1 cellular context compared by ENCODE assay signal in the genomic region with DNA sequence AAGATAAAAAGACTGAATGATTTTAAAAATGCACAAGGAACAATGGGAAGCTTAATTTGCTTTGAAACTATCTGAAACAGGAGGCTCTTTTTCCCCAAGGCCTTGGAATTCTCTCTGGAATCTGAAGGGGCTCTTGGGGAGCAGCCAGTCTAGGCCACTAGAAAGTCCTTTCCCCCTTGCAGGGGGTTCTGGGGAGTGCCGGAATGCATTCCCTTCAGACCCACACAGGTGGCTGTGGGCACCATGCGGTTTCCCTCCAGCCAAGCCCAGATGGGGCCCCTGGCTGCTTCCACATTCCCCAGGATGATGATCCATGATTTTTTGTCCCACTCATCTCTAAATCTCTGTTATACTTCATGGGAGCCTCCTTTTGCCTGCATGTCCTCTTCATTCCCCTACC.
A peak's percentile ranks its signal among the peaks of the same experiment; 100 is the strongest.
TF ChIP-seq lines count a peak whose summit lies in the region.

No MANE protein-coding gene starts in this region.

TF ChIP-seq in H1, 55 proteins besides CTCF, POLR2A, EP300 and RAD21:
- TF ChIP-seq RXRA (IDR thresholded peaks at IDR 0.05; ENCODE audit: insufficient read depth, low read depth, low read length) (no peak), KDM1A (IDR thresholded peaks at IDR 0.05; ENCODE audit: borderline replicate concordance, low read length) (no peak), GABPA (IDR thresholded peaks at IDR 0.05; ENCODE audit: borderline replicate concordance, insufficient read depth, low read length) (no peak), TBP (IDR thresholded peaks at IDR 0.05; ENCODE audit: low read depth, low read length) (no peak), TEAD4 (IDR thresholded peaks at IDR 0.05; ENCODE audit: low read depth, low read length) (0 out of 2 replicates have a peak, but pooled peaks have one; percentile 15), RBBP5 (IDR thresholded peaks at IDR 0.05; ENCODE audit: borderline replicate concordance, low read depth, low read length) (no peak), CHD2 (IDR thresholded peaks at IDR 0.05; ENCODE audit: low read length) (no peak)
- TF ChIP-seq, protein P1, sequence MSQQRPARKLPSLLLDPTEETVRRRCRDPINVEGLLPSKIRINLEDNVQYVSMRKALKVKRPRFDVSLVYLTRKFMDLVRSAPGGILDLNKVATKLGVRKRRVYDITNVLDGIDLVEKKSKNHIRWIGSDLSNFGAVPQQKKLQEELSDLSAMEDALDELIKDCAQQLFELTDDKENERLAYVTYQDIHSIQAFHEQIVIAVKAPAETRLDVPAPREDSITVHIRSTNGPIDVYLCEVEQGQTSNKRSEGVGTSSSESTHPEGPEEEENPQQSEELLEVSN (IDR thresholded peaks at IDR 0.05) = no peak
TF ChIP-seq in H1: peak in this region for 1.
